ENCODE assay signal across 19 cellular contexts in genomic region chr7:155324012-155324917, GRCh38. TPM values are rescaled to one million over a fixed set of nuclear protein-coding genes. Genes with fewer than 3 reads are reported as not detected.
DNase-seq lines count a peak whose midpoint lies in the region; ATAC-seq and TF ChIP-seq lines count a peak whose summit lies in the region.
"Had no signal": no experiment of that assay in that cellular context is flagged by ENCODE, and none has a peak within 500 bp of the region (broad histone marks: within the 10 kb centered on the region; RNA-seq: fewer than 3 reads in every experiment).

No MANE protein-coding gene starts in this region.

- no peak overlapping the region for H3K27ac ChIP-seq in trophoblast cell (ENCODE audit: low read depth, low read length)
- H3K27ac ChIP-seq in aorta (ENCODE audit: low read depth in 1 of 2, low read length in 2 of 2): no peak overlapping the region
- H3K27ac ChIP-seq: A549; BLaER1 treated with 17β-estradiol and CSF1 and Interleukin-3, amounts not matched to agents 10 nM and 100 nM; PC-9; SJCRH30 had no signal

- H3K9ac ChIP-seq in trophoblast cell (ENCODE audit: low read length): peak overlapping the region; percentile 41
- H3K9ac ChIP-seq: BLaER1 treated with 17β-estradiol and CSF1 and Interleukin-3, amounts not matched to agents 10 nM and 100 nM had no signal

- H3K9me3 ChIP-seq in trophoblast cell (ENCODE audit: insufficient read depth, low read depth, low read length): peaks cover 3% of the 10 kb centered on the region
- H3K9me3 ChIP-seq in aorta (ENCODE audit: control insufficient read depth, low read length): peaks cover 3% of the 10 kb centered on the region
- H3K9me3 ChIP-seq: A549, MG63, SJCRH30 had no signal

- ATAC-seq in SK-N-SH treated with all-trans-retinoic acid at 6 μM for 48 hours (no peak), GM21367 (IDR thresholded peaks at IDR 0.05; ENCODE audit: unreplicated experiment) (no peak), aorta (ENCODE audit: low FRiP score) (no peak)
- ATAC-seq: HepG2 had no signal

- no peak overlapping the region for H3K4me2 ChIP-seq in trophoblast cell (ENCODE audit: low read length)
- H3K4me2 ChIP-seq: A549; BLaER1 treated with 17β-estradiol and CSF1 and Interleukin-3, amounts not matched to agents 10 nM and 100 nM; PC-9 had no signal

- no peak overlapping the region for H3K14ac ChIP-seq in trophoblast cell (ENCODE audit: low read length)

- DNase-seq in NCI-H2171 treated with DMSO at 0.1 percent for 48 hours (lab: John Stamatoyannopoulos, UW) (peak; percentile 63), NCI-H2171 (lab: John Stamatoyannopoulos, UW) (no peak), NCI-H345 (lab: John Stamatoyannopoulos, UW) (peak; percentile 52), trophoblast cell (peak; percentile 77 to 89), DMS53 treated with DMSO at 0.1 percent for 48 hours (lab: John Stamatoyannopoulos, UW; ENCODE audit: unreplicated experiment) (no peak), aorta (no peak)
- DNase-seq: HFFc6, MG63, NCI-H1105, NCI-H187, NCI-H526, PC-9, SJCRH30, SW 1271 had no signal

- H3K79me1 ChIP-seq in trophoblast cell (ENCODE audit: low read length): no peaks in the 10 kb centered on the region

- H3K4ac ChIP-seq in trophoblast cell (ENCODE audit: low read depth, low read length): no peak overlapping the region

- H3K4me1 ChIP-seq in trophoblast cell (ENCODE audit: control insufficient read depth in 1 of 2, insufficient read depth in 2 of 2, low read length in 2 of 2): no peaks in the 10 kb centered on the region
- H3K4me1 ChIP-seq in aorta (ENCODE audit: control insufficient read depth in 1 of 2, insufficient read depth in 2 of 2, low read length in 2 of 2): no peaks in the 10 kb centered on the region
- H3K4me1 ChIP-seq: SJCRH30 had no signal

- H2AFZ ChIP-seq in trophoblast cell (ENCODE audit: insufficient read depth, low read length, poor library complexity): no peak overlapping the region
- H2AFZ ChIP-seq: PC-9 had no signal

- no peaks in the 10 kb centered on the region for H3K79me2 ChIP-seq in trophoblast cell (ENCODE audit: control insufficient read depth, insufficient read depth, low read length, poor library complexity)

- intact Hi-C loops in aorta (cut with DNase I): no loop called here

- no CpG with 5 or more reads among the region's 19 CpGs for WGBS in trophoblast cell (ENCODE audit: extremely low coverage, insufficient coverage, insufficient read length)
- 71 to 72% methylated on average over 19 of the region's 19 CpGs for WGBS in aorta, 2 donors

- no peak overlapping the region for H4K8ac ChIP-seq in trophoblast cell (ENCODE audit: low read depth, low read length)

- no peak overlapping the region for H3K18ac ChIP-seq in trophoblast cell (ENCODE audit: low read length)

- H3K36me3 ChIP-seq in trophoblast cell (ENCODE audit: control insufficient read depth in 1 of 2, insufficient read depth in 2 of 2, low read length in 2 of 2) (no peaks in the 10 kb centered on the region), aorta (ENCODE audit: control insufficient read depth in 1 of 2, insufficient read depth in 2 of 2, low read length in 1 of 2) (no peaks in the 10 kb centered on the region)
- H3K36me3 ChIP-seq: BLaER1 treated with 17β-estradiol and CSF1 and Interleukin-3, amounts not matched to agents 10 nM and 100 nM; MG63; SJCRH30 had no signal

- H3K27me3 ChIP-seq in trophoblast cell (ENCODE audit: insufficient read depth, low read length): no peaks in the 10 kb centered on the region
- no peaks in the 10 kb centered on the region for H3K27me3 ChIP-seq in aorta (ENCODE audit: control insufficient read depth in 1 of 2, insufficient read depth in 2 of 2, low read length in 1 of 2)
- H3K27me3 ChIP-seq: BLaER1 treated with 17β-estradiol and CSF1 and Interleukin-3, amounts not matched to agents 10 nM and 100 nM; MG63; SJCRH30 had no signal

- H2BK12ac ChIP-seq in trophoblast cell (ENCODE audit: low read length): no peak overlapping the region

- no peak overlapping the region for H2AK5ac ChIP-seq in trophoblast cell (ENCODE audit: low read length)

- H3K4me3 ChIP-seq in trophoblast cell (ENCODE audit: low read depth, low read length): no peak overlapping the region
- no peak overlapping the region for H3K4me3 ChIP-seq in aorta (ENCODE audit: low read length in 2 of 2)
- H3K4me3 ChIP-seq: A549; BLaER1 treated with 17β-estradiol and CSF1 and Interleukin-3, amounts not matched to agents 10 nM and 100 nM; MG63; PC-9; SJCRH30 had no signal

- H4K12ac ChIP-seq in trophoblast cell (ENCODE audit: low read depth, low read length): no peak overlapping the region

- H3K23ac ChIP-seq in trophoblast cell (ENCODE audit: low read length): no peak overlapping the region

- no peak overlapping the region for H2BK5ac ChIP-seq in trophoblast cell (ENCODE audit: low read depth, low read length, poor library complexity)

- H4K91ac ChIP-seq in trophoblast cell (ENCODE audit: low read depth, low read length): no peak overlapping the region

- no peak overlapping the region for H2BK120ac ChIP-seq in trophoblast cell (ENCODE audit: insufficient read depth, low read length, poor library complexity)

TF ChIP-seq in SK-N-SH treated with all-trans-retinoic acid at 6 μM for 48 hours, 23 proteins besides CTCF, POLR2A, EP300 and RAD21:
- TF ChIP-seq RARB (CRISPR knock-in tag; IDR thresholded peaks at IDR 0.05): no peak
- no peak for TF ChIP-seq ZFP3 (CRISPR knock-in tag; IDR thresholded peaks at IDR 0.05)
- TF ChIP-seq ARNTL (CRISPR knock-in tag; IDR thresholded peaks at IDR 0.05; ENCODE audit: borderline replicate concordance, low read depth): no peak
- no peak for TF ChIP-seq TOX (CRISPR knock-in tag; IDR thresholded peaks at IDR 0.05; ENCODE audit: borderline replicate concordance)
- TF ChIP-seq, protein P1, sequence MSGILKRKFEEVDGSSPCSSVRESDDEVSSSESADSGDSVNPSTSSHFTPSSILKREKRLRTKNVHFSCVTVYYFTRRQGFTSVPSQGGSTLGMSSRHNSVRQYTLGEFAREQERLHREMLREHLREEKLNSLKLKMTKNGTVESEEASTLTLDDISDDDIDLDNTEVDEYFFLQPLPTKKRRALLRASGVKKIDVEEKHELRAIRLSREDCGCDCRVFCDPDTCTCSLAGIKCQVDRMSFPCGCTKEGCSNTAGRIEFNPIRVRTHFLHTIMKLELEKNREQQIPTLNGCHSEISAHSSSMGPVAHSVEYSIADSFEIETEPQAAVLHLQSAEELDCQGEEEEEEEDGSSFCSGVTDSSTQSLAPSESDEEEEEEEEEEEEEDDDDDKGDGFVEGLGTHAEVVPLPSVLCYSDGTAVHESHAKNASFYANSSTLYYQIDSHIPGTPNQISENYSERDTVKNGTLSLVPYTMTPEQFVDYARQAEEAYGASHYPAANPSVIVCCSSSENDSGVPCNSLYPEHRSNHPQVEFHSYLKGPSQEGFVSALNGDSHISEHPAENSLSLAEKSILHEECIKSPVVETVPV (CRISPR knock-in tag; IDR thresholded peaks at IDR 0.05): no peak
- peak; percentile 96 for TF ChIP-seq TCF4 (CRISPR knock-in tag; IDR thresholded peaks at IDR 0.05; ENCODE audit: borderline replicate concordance)
- peak; percentile 78 for TF ChIP-seq TSHZ2 (CRISPR knock-in tag; IDR thresholded peaks at IDR 0.05)
- TF ChIP-seq ISL1 (CRISPR knock-in tag; IDR thresholded peaks at IDR 0.05): no peak

RNA-seq across cellular contexts. Expression of gene INSIG1, which starts 26.6 kb away (rescaled TPM):
- 182 and 192 TPM in 2 replicates for polyA plus RNA-seq in trophoblast cell (2013)
- total RNA-seq in aorta: 10 to 100 TPM; 37.7 to 48.3 TPM
- polyA plus RNA-seq in aorta: 10 to 100 TPM; 14.1 to 14.5 TPM

Comparison
In these comparisons a context has a peak if more than half of its experiments do, and no peak if none do; other contexts are left out.
1. DNase-seq: peak in NCI-H2171 treated with DMSO at 0.1 percent for 48 hours (single experiment), NCI-H345 (single experiment) and trophoblast cell (2 of 2); none in NCI-H2171 (single experiment), DMS53 treated with DMSO at 0.1 percent for 48 hours (single experiment) and aorta (0 of 2).